ENCODE assay signal across 11 cellular contexts in the genomic region with DNA sequence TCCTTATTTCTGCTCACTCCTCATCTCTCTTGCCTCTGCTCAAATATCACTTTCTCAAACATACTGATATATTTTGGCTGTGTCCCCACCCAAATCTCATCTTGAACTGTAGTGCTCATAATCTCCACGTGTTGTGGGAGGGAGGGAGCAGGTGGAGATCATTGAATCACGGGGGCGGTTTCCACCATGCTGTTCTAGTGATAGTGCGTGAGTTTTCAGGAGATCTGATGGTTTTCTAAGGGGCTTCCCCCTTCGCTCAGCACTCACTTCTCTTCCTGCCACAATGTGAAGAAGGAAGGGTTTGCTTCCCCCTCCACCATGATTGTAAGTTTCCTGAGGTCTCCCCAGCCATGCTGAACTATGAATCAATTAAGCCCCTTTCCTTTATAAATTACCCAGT. TPM values are rescaled to one million over a fixed set of nuclear protein-coding genes. Genes with fewer than 3 reads are reported as not detected.
DNase-seq lines count a peak whose midpoint lies in the region; ATAC-seq and TF ChIP-seq lines count a peak whose summit lies in the region.
"Had no signal": no experiment of that assay in that cellular context is flagged by ENCODE, and none has a peak within 500 bp of the region (broad histone marks: within the 10 kb centered on the region; RNA-seq: fewer than 3 reads in every experiment).

No MANE protein-coding gene starts in this region.

- H3K9me3 Mint-ChIP-seq in activated T-cell treated with anti-CD3 and anti-CD28 coated beads, Interleukin-2, amount 50 U/mL, for 4 hours: peaks cover 4% of the 10 kb centered on the region
- no peaks in the 10 kb centered on the region for H3K9me3 Mint-ChIP-seq in natural killer cell
- peaks cover 0 to 11% of the 10 kb centered on the region in 2 donors for H3K9me3 Mint-ChIP-seq in stimulated activated naive CD8-positive, alpha-beta T cell treated with anti-CD3 and anti-CD28 coated beads, Interleukin-15, amount 100 ng/mL, for 72 hours

- intact Hi-C loops in natural killer cell (cut with micrococcal nuclease): loop anchor here (10.0 kb wide), 1 partner anchor 171 kb away; no protein-coding TSS in a partner anchor

- peaks cover 36% of the 10 kb centered on the region for H3K36me3 Mint-ChIP-seq in activated T-cell treated with anti-CD3 and anti-CD28 coated beads, Interleukin-2, amount 50 U/mL, for 4 hours (ENCODE audit: insufficient read depth)
- H3K36me3 Mint-ChIP-seq in natural killer cell: no peaks in the 10 kb centered on the region

- peak; percentile 5 for DNase-seq in stimulated activated naive CD4-positive, alpha-beta T cell treated with Interleukin-2 at 50 U/mL for 16 hours (lab: John Stamatoyannopoulos, UW)
- no peak for DNase-seq in stimulated activated naive CD4-positive, alpha-beta T cell (lab: John Stamatoyannopoulos, UW)
- DNase-seq in activated T-cell treated with anti-CD3 and anti-CD28 coated beads, Interleukin-2, amount 50 U/mL, for 4 hours: peak; percentile 13
- DNase-seq in natural killer cell: no peak
- DNase-seq in stimulated activated naive CD8-positive, alpha-beta T cell treated with anti-CD3 and anti-CD28 coated beads, Interleukin-15, amount 100 ng/mL, for 72 hours: peak in 1 of 2 donors; percentile 42
- DNase-seq: NCI-H446, nucleus accumbens had no signal

- H3K27me3 Mint-ChIP-seq in activated T-cell treated with anti-CD3 and anti-CD28 coated beads, Interleukin-2, amount 50 U/mL, for 4 hours (ENCODE audit: low read depth): no peaks in the 10 kb centered on the region
- no peaks in the 10 kb centered on the region for H3K27me3 Mint-ChIP-seq in natural killer cell (ENCODE audit: low read depth in 2 of 2)
- H3K27me3 Mint-ChIP-seq in stimulated activated naive CD8-positive, alpha-beta T cell treated with anti-CD3 and anti-CD28 coated beads, Interleukin-15, amount 100 ng/mL, for 72 hours: no peaks in the 10 kb centered on the region

- peaks cover 30% of the 10 kb centered on the region for H3K4me1 Mint-ChIP-seq in activated T-cell treated with anti-CD3 and anti-CD28 coated beads, Interleukin-2, amount 50 U/mL, for 4 hours (ENCODE audit: low read depth)
- H3K4me1 Mint-ChIP-seq in natural killer cell: peaks cover 39 to 43% of the 10 kb centered on the region in 2 donors
- H3K4me1 Mint-ChIP-seq in stimulated activated naive CD8-positive, alpha-beta T cell treated with anti-CD3 and anti-CD28 coated beads, Interleukin-15, amount 100 ng/mL, for 72 hours: peaks cover 55% of the 10 kb centered on the region

- peak; percentile 69 to 74 for ATAC-seq in activated T-cell treated with anti-CD3 and anti-CD28 coated beads, Interleukin-2, amount 50 U/mL, for 4 hours
- ATAC-seq in natural killer cell (no peak), HG02759 (IDR thresholded peaks at IDR 0.05; ENCODE audit: unreplicated experiment) (no peak), HG03565 (IDR thresholded peaks at IDR 0.05; ENCODE audit: unreplicated experiment) (no peak), HG03378 (IDR thresholded peaks at IDR 0.05; ENCODE audit: unreplicated experiment) (no peak)
- ATAC-seq in stimulated activated naive CD8-positive, alpha-beta T cell treated with anti-CD3 and anti-CD28 coated beads, Interleukin-15, amount 100 ng/mL, for 72 hours: peak; percentile 66
- ATAC-seq: esophagus mucosa had no signal

- peak overlapping the region; percentile 54 to 76 for H3K27ac Mint-ChIP-seq in natural killer cell
- peak overlapping the region; percentile 42 to 84 for H3K27ac Mint-ChIP-seq in stimulated activated naive CD8-positive, alpha-beta T cell treated with anti-CD3 and anti-CD28 coated beads, Interleukin-15, amount 100 ng/mL, for 72 hours

- TF ChIP-seq CTCF in natural killer cell (IDR thresholded peaks at IDR 0.05): no peak

- peak overlapping the region; percentile 22 for H3K4me3 Mint-ChIP-seq in activated T-cell treated with anti-CD3 and anti-CD28 coated beads, Interleukin-2, amount 50 U/mL, for 4 hours
- peak overlapping the region; percentile 32 for H3K4me3 Mint-ChIP-seq in natural killer cell
- H3K4me3 Mint-ChIP-seq in stimulated activated naive CD8-positive, alpha-beta T cell treated with anti-CD3 and anti-CD28 coated beads, Interleukin-15, amount 100 ng/mL, for 72 hours: peak overlapping the region; percentile 1 to 50

RNA-seq across cellular contexts. Expression of a gene that starts 26.6 kb away (rescaled TPM):
- total RNA-seq in activated T-cell treated with anti-CD3 and anti-CD28 coated beads, Interleukin-2, amount 50 U/mL, for 4 hours: 10 to 100 TPM; 54.2 to 66.4 (median 54.6) TPM
- total RNA-seq in natural killer cell: 10 to 100 TPM; 46.1 to 62.2 (median 55.6) TPM

RNA-seq across cellular contexts. Expression of a gene that starts 27.2 kb away (rescaled TPM):
- total RNA-seq in activated T-cell treated with anti-CD3 and anti-CD28 coated beads, Interleukin-2, amount 50 U/mL, for 4 hours: 100 to 1,000 TPM; 243 to 248 (median 243) TPM
- 100 to 1,000 TPM; 199 to 241 (median 224) TPM for total RNA-seq in natural killer cell

Comparison
In these comparisons a context has a peak if more than half of its experiments do, and no peak if none do; other contexts are left out.
1. DNase-seq: peak in stimulated activated naive CD4-positive, alpha-beta T cell treated with Interleukin-2 at 50 U/mL for 16 hours (single experiment) and activated T-cell treated with anti-CD3 and anti-CD28 coated beads, Interleukin-2, amount 50 U/mL, for 4 hours (single experiment); none in stimulated activated naive CD4-positive, alpha-beta T cell (0 of 6) and natural killer cell (single experiment).
2. ATAC-seq: peak in activated T-cell treated with anti-CD3 and anti-CD28 coated beads, Interleukin-2, amount 50 U/mL, for 4 hours (2 of 2) and stimulated activated naive CD8-positive, alpha-beta T cell treated with anti-CD3 and anti-CD28 coated beads, Interleukin-15, amount 100 ng/mL, for 72 hours (single experiment); none in natural killer cell (0 of 3), HG02759 (single experiment), HG03565 (single experiment) and HG03378 (single experiment).
3. Peak in every context shown above with its lines, with median percentiles within 50 percentile points of each other: H3K4me3 Mint-ChIP-seq.